In the genomic region with DNA sequence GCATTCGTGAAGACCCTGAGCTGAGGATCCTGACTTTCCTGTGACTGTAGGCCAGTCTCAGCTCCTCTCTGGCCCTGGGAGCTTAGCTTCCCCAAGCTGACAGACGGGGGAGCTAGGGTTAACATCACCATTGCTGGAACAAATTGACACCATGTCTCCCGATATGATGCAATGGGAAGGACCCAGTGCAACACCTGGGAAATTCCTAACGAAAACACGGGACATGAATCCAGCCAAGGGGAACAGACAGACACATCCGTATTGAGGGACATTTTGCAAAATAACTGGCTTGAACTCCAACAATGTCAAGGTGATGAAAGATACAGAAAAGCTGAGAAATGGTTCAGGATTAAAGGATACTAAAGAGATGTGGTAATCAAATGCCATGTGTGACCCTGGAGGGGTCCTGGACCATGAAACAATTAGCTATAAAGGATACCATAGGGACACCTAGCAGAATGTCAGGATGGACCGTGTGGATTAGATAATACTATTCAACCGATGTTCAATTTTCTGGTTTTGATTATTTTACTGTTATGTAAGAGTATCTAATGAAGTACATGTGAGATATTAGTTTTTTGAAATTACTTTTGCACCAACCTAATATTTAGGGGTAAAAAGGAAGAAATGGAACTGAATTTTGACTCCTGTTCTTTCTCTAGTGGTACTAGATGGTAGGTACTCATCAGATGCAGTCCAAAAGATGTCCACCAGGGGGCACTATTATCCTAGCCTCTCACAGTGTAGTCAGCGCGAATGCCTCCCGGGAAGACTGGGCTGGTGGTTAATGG, we compare ENCODE assay signal across 8 cellular contexts. TPM values are rescaled to one million over a fixed set of nuclear protein-coding genes. Genes with fewer than 3 reads are reported as not detected.
DNase-seq lines count a peak whose midpoint lies in the region; ATAC-seq, FAIRE-seq and TF ChIP-seq lines count a peak whose summit lies in the region.

No MANE protein-coding gene starts in this region.

- peak; percentile 86 for TF ChIP-seq CTCF in neutrophil (IDR thresholded peaks at IDR 0.05)
- TF ChIP-seq CTCF in thoracic aorta (IDR thresholded peaks at IDR 0.05), result peak; percentile 96

- H3K36me3 ChIP-seq in neutrophil (peaks cover 35% of the 10 kb centered on the region), thoracic aorta (peaks cover 5% of the 10 kb centered on the region)

- H3K4me3 ChIP-seq in neutrophil (ENCODE audit: low read depth in 1 of 2, low read length in 1 of 2), result no peak overlapping the region
- H3K4me3 ChIP-seq in thoracic aorta, result no peak overlapping the region

- H3K9me3 ChIP-seq in neutrophil (no peaks in the 10 kb centered on the region), thoracic aorta (no peaks in the 10 kb centered on the region)

- H3K27ac ChIP-seq in neutrophil (no peak overlapping the region), thoracic aorta (no peak overlapping the region)

- H3K4me1 ChIP-seq in neutrophil (ENCODE audit: control insufficient read depth in 1 of 2, insufficient read depth in 1 of 2, low read depth in 1 of 2, low read length in 1 of 2) (no peaks in the 10 kb centered on the region), thoracic aorta (ENCODE audit: control insufficient read depth in 1 of 2, low read depth in 2 of 2) (peaks cover 10 to 16% of the 10 kb centered on the region in 2 donors)

- peak; percentile 70 for ATAC-seq in GM21528 (IDR thresholded peaks at IDR 0.05; ENCODE audit: low FRiP score, unreplicated experiment)
- ATAC-seq in thoracic aorta (ENCODE audit: insufficient number of reproducible peaks, low FRiP score, low read depth), result no peak

- DNase-seq in DMS53 (lab: John Stamatoyannopoulos, UW), result peak; percentile 90
- peak; percentile 36 for DNase-seq in KG1 (lab: John Stamatoyannopoulos, UW)
- DNase-seq in RCC 7860 (ENCODE audit: low spot score), result peak; percentile 73
- peak; percentile 64 for DNase-seq in activated T-helper 1 cell treated with Interleukin-2 at 50 U/mL for 16 hours (ENCODE audit: low read depth)
- peak; percentile 82 for DNase-seq in fibroblast of the conjunctiva (ENCODE audit: low read depth)
- peak; percentile 87 for DNase-seq in thoracic aorta (ENCODE audit: low spot score)

- H3K27me3 ChIP-seq in neutrophil (no peaks in the 10 kb centered on the region), thoracic aorta (replicated peaks; ENCODE audit: insufficient read depth) (no peaks in the 10 kb centered on the region)

- FAIRE-seq in RCC 7860 (lab: Jason Lieb, UNC), result peak; percentile 84

RNA-seq across cellular contexts. Expression of a gene that starts 52.7 kb away (rescaled TPM):
- 100 to 1,000 TPM; 112 to 131 TPM for total RNA-seq in thoracic aorta

Comparison
In these comparisons a context has a peak if more than half of its experiments do, and no peak if none do; other contexts are left out.
1. DNase-seq: peak in every context shown above with its lines; median percentile 90 in DMS53; 87 in thoracic aorta; 82 in fibroblast of the conjunctiva; 73 in RCC 7860; 64 in activated T-helper 1 cell treated with Interleukin-2 at 50 U/mL for 16 hours; 36 in KG1.